ENCODE assay signal across 19 cellular contexts in the genomic region with DNA sequence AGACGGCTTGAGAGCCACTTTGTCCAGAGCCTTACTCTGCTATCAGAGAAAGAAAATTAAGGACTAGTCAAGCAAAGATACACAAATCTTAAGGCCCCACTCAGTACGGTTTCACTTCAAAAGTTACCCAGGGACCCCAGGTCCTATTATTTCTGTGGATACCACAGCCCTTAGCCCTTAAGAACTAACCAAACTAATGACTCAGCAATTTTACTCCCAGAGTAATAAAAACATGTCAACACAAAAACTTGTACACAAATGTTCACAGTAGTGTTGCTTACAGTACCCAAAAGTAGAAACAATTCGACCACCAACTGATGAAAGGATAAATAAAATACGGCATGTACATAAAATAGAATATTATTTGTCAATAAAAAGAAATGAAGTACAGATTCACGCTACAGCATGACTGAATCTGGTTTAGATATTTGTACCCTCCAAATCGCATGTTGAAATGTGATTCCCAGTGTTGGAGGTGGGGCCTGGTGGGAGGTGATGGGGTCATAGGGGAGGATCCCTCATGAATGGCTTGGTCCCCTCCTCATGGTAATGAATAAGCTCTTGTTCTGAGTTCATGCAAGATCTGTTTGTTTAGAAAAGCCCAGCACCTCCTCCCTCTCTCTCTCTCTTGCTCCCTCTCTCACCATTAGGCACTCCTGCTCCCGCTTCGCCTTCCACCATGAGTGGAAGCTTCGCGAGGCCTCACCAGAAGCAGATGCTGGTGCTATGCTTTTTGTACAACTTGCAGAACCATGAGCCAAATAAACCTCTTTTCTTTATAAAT. TPM values are rescaled to one million over a fixed set of nuclear protein-coding genes. Genes with fewer than 3 reads are reported as not detected.
DNase-seq lines count a peak whose midpoint lies in the region; ATAC-seq and TF ChIP-seq lines count a peak whose summit lies in the region.
"Had no signal": no experiment of that assay in that cellular context is flagged by ENCODE, and none has a peak within 500 bp of the region (broad histone marks: within the 10 kb centered on the region; RNA-seq: fewer than 3 reads in every experiment).

No MANE protein-coding gene starts in this region.

- TF ChIP-seq CTCF in OCI-LY1 (IDR thresholded peaks at IDR 0.05; ENCODE audit: low read length) (no peak), endodermal cell (conservative IDR thresholded peaks at IDR 0.05) (no peak), neural crest cell (conservative IDR thresholded peaks at IDR 0.05) (no peak)
- TF ChIP-seq CTCF in CD4-positive, alpha-beta T cell (IDR thresholded peaks at IDR 0.05) = no peak

- H3K79me2 ChIP-seq in OCI-LY1 (ENCODE audit: insufficient read depth, low read length) = no peaks in the 10 kb centered on the region

- no peaks in the 10 kb centered on the region for H3K27me3 Mint-ChIP-seq in endodermal cell (ENCODE audit: insufficient read depth)
- H3K27me3 Mint-ChIP-seq in neural crest cell (ENCODE audit: low read depth) = no peaks in the 10 kb centered on the region
- no peaks in the 10 kb centered on the region for H3K27me3 Mint-ChIP-seq in CD4-positive, alpha-beta T cell
- H3K27me3 Mint-ChIP-seq: IgD-negative memory B cell had no signal

- H3K4me1 ChIP-seq in OCI-LY1 (ENCODE audit: insufficient read depth, low read length, severe bottlenecking) = peaks cover 43% of the 10 kb centered on the region
- H3K4me1 ChIP-seq in endodermal cell (ENCODE audit: control insufficient read depth, insufficient read depth, low read length) = no peaks in the 10 kb centered on the region

- H3K9me3 Mint-ChIP-seq in endodermal cell (no peaks in the 10 kb centered on the region), neural crest cell (no peaks in the 10 kb centered on the region)
- no peaks in the 10 kb centered on the region for H3K9me3 Mint-ChIP-seq in CD4-positive, alpha-beta T cell
- H3K9me3 Mint-ChIP-seq: IgD-negative memory B cell had no signal

- no peak overlapping the region for H3K4me2 ChIP-seq in OCI-LY1 (ENCODE audit: low read length)

- ATAC-seq in GM19023 (IDR thresholded peaks at IDR 0.05; ENCODE audit: unreplicated experiment) (no peak), HG03378 (IDR thresholded peaks at IDR 0.05; ENCODE audit: unreplicated experiment) (no peak)
- no peak for ATAC-seq in CD4-positive, alpha-beta T cell (ENCODE audit: poor library complexity)
- ATAC-seq: right cardiac atrium had no signal

- intact Hi-C loops in CD4-positive, alpha-beta T cell (cut with DNase I, micrococcal nuclease) = no loop called here

- no peaks in the 10 kb centered on the region for H3F3A ChIP-seq in OCI-LY1 (ENCODE audit: insufficient read depth, low read length)

- H3K9ac ChIP-seq in OCI-LY1 (ENCODE audit: low read length) = no peak overlapping the region
- H3K9ac ChIP-seq in endodermal cell (ENCODE audit: extremely low read depth, low read length, poor library complexity, severe bottlenecking) = no peak overlapping the region

- CTCF ChIA-PET in CD4-positive, alpha-beta T cell (lab: Charles Lee) = no interaction called here

- H3K9me3 ChIP-seq in OCI-LY1 (ENCODE audit: low read length) = no peaks in the 10 kb centered on the region
- no peaks in the 10 kb centered on the region for H3K9me3 ChIP-seq in endodermal cell (ENCODE audit: control insufficient read depth, low read length)
- H3K9me3 ChIP-seq in CD4-positive, alpha-beta T cell (ENCODE audit: control insufficient read depth, low read length) = no peaks in the 10 kb centered on the region
- H3K9me3 ChIP-seq: ascending aorta had no signal

- H3K36me3 ChIP-seq in OCI-LY1 (ENCODE audit: insufficient read depth, low read length) (peaks cover 45% of the 10 kb centered on the region), endodermal cell (ENCODE audit: control insufficient read depth, insufficient read depth, low read length) (peaks cover 72% of the 10 kb centered on the region)

- H3K4me3 ChIP-seq in OCI-LY1 (ENCODE audit: low read depth, low read length, poor library complexity, severe bottlenecking) (no peak overlapping the region), endodermal cell (ENCODE audit: low read length) (no peak overlapping the region)
- H3K4me3 ChIP-seq: ascending aorta, coronary artery had no signal

- DNase-seq in Ammon's horn (ENCODE audit: low spot score) (peak; percentile 76), endodermal cell (no peak), neural crest cell (ENCODE audit: low read depth, low spot score) (peak; percentile 19), NCI-H2029 (lab: John Stamatoyannopoulos, UW) (no peak)
- no peak for DNase-seq in CD4-positive, alpha-beta T cell
- DNase-seq: activated effector memory CD4-positive, alpha-beta T cell treated with anti-CD3 and anti-CD28 coated beads, Interleukin-2, amount 50 U/mL, for 16 hours; EL; erythroblast; NCI-H1694 treated with DMSO at 0.1 percent for 48 hours; right cardiac atrium; Right ventricle myocardium superior; T-helper 1 cell had no signal

- no peak overlapping the region for H2AFZ ChIP-seq in OCI-LY1 (ENCODE audit: low read length)

- no peaks in the 10 kb centered on the region for H3K27me3 ChIP-seq in OCI-LY1 (ENCODE audit: insufficient read depth, low read length)
- H3K27me3 ChIP-seq in endodermal cell (ENCODE audit: control insufficient read depth, insufficient read depth, low read length, poor library complexity, severe bottlenecking) = no peaks in the 10 kb centered on the region
- no peaks in the 10 kb centered on the region for H3K27me3 ChIP-seq in CD4-positive, alpha-beta T cell (ENCODE audit: control insufficient read depth, insufficient read depth, low read length)
- H3K27me3 ChIP-seq: ascending aorta had no signal

- POLR2A ChIA-PET in CD4-positive, alpha-beta T cell (lab: Charles Lee) = no interaction called here

- H4K20me1 ChIP-seq in OCI-LY1 (ENCODE audit: insufficient read depth, low read length) = no peaks in the 10 kb centered on the region

- H3K36me3 Mint-ChIP-seq in endodermal cell (ENCODE audit: low read depth) = peaks cover 46% of the 10 kb centered on the region
- peaks cover 9% of the 10 kb centered on the region for H3K36me3 Mint-ChIP-seq in neural crest cell (ENCODE audit: low read depth)
- peaks cover 82% of the 10 kb centered on the region for H3K36me3 Mint-ChIP-seq in CD4-positive, alpha-beta T cell (ENCODE audit: low read depth)
- H3K36me3 Mint-ChIP-seq: IgD-negative memory B cell had no signal

- H3K27ac ChIP-seq in OCI-LY1 (ENCODE audit: low read depth, low read length, poor library complexity, severe bottlenecking) = peak overlapping the region; percentile 89
- peak overlapping the region; percentile 24 for H3K27ac ChIP-seq in endodermal cell (ENCODE audit: low read depth, low read length)
- H3K27ac ChIP-seq in CD4-positive, alpha-beta T cell (ENCODE audit: low read depth, low read length) = no peak overlapping the region
- H3K27ac ChIP-seq: ascending aorta, coronary artery, VCaP had no signal

- H3K27ac Mint-ChIP-seq in endodermal cell (peak overlapping the region; percentile 62), neural crest cell (ENCODE audit: unreplicated experiment) (peak overlapping the region; percentile 93)
- H3K27ac Mint-ChIP-seq in CD4-positive, alpha-beta T cell = no peak overlapping the region

- H3K4me3 Mint-ChIP-seq in endodermal cell (no peak overlapping the region), neural crest cell (peak overlapping the region; percentile 21)
- no peak overlapping the region for H3K4me3 Mint-ChIP-seq in CD4-positive, alpha-beta T cell
- H3K4me3 Mint-ChIP-seq: IgD-negative memory B cell had no signal

- peaks cover 6% of the 10 kb centered on the region for H3K4me1 Mint-ChIP-seq in endodermal cell
- peaks cover 21% of the 10 kb centered on the region for H3K4me1 Mint-ChIP-seq in neural crest cell
- H3K4me1 Mint-ChIP-seq in CD4-positive, alpha-beta T cell (ENCODE audit: low read depth) = peaks cover 27% of the 10 kb centered on the region

- 93 to 97% methylated on average over 5 to 10 of the region's 10 CpGs for WGBS in endodermal cell (ENCODE audit: insufficient coverage in 1 of 2, insufficient read length in 1 of 2), 2 experiments

- no peaks in the 10 kb centered on the region for H3K9me2 ChIP-seq in OCI-LY1 (ENCODE audit: low read depth, low read length)

RNA-seq across cellular contexts. Expression of a gene that starts 30.5 kb away (rescaled TPM):
- total RNA-seq in endodermal cell (10 to 100 TPM; 36.5 to 39.0 TPM), neural crest cell (49.3 and 51.5 TPM in 2 replicates)
- polyA plus RNA-seq in endodermal cell (2013, experiment 1 of 2) = 32.7 TPM
- 32.5 TPM for polyA plus RNA-seq in endodermal cell (2013, experiment 2 of 2)
- 10 to 100 TPM; 30.6 to 35.9 TPM for total RNA-seq in CD4-positive, alpha-beta T cell

RNA-seq across cellular contexts. Expression of a gene that starts 30.6 kb away (rescaled TPM):
- total RNA-seq in endodermal cell (10 to 100 TPM; 68.4 to 71.3 TPM), neural crest cell (53.3 and 58.0 TPM in 2 replicates)
- 54.7 TPM for polyA plus RNA-seq in endodermal cell (2013, experiment 1 of 2)
- polyA plus RNA-seq in endodermal cell (2013, experiment 2 of 2) = 52.4 TPM
- 10 to 100 TPM; 31.9 to 32.9 TPM for total RNA-seq in CD4-positive, alpha-beta T cell

Comparison
In these comparisons a context has a peak if more than half of its experiments do, and no peak if none do; other contexts are left out.
1. DNase-seq: peak in Ammon's horn (single experiment) and neural crest cell (single experiment); none in endodermal cell (single experiment), NCI-H2029 (single experiment) and CD4-positive, alpha-beta T cell (0 of 10).